1 cellular context compared by ENCODE assay signal in genomic region chr9:126516936-126517750, GRCh38.
TF ChIP-seq lines count a peak whose summit lies in the region.

No MANE protein-coding gene starts in this region.

TF ChIP-seq in SK-N-SH, 30 proteins besides CTCF, POLR2A, EP300 and RAD21 (continued from another document):
- TF ChIP-seq MEF2A (IDR thresholded peaks at IDR 0.05; ENCODE audit: borderline replicate concordance, low read depth) (no peak), RFX5 (IDR thresholded peaks at IDR 0.05; ENCODE audit: low read length) (no peak), RCOR1 (IDR thresholded peaks at IDR 0.05; ENCODE audit: low read length) (no peak), MXI1 (IDR thresholded peaks at IDR 0.05; ENCODE audit: low read depth, low read length) (no peak), FOSL2 (IDR thresholded peaks at IDR 0.05; ENCODE audit: borderline replicate concordance, low read depth) (peak; percentile 66), TAF1 (IDR thresholded peaks at IDR 0.05; ENCODE audit: borderline replicate concordance, low read depth, low read length) (peak; percentile 12; the same call in 1 of the 2 replicates), RXRA (IDR thresholded peaks at IDR 0.05; ENCODE audit: borderline replicate concordance, low read depth) (no peak), JUND (IDR thresholded peaks at IDR 0.05) (peak; percentile 45; the same call in 1 of the 2 replicates), SIN3A (IDR thresholded peaks at IDR 0.05; ENCODE audit: borderline replicate concordance, low read depth, low read length) (no peak)
- TF ChIP-seq, protein P1, sequence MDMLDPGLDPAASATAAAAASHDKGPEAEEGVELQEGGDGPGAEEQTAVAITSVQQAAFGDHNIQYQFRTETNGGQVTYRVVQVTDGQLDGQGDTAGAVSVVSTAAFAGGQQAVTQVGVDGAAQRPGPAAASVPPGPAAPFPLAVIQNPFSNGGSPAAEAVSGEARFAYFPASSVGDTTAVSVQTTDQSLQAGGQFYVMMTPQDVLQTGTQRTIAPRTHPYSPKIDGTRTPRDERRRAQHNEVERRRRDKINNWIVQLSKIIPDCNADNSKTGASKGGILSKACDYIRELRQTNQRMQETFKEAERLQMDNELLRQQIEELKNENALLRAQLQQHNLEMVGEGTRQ (IDR thresholded peaks at IDR 0.05; ENCODE audit: borderline replicate concordance, low read depth, low read length) = no peak
- TF ChIP-seq, protein P2, sequence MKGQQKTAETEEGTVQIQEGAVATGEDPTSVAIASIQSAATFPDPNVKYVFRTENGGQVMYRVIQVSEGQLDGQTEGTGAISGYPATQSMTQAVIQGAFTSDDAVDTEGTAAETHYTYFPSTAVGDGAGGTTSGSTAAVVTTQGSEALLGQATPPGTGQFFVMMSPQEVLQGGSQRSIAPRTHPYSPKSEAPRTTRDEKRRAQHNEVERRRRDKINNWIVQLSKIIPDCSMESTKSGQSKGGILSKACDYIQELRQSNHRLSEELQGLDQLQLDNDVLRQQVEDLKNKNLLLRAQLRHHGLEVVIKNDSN (IDR thresholded peaks at IDR 0.05; ENCODE audit: borderline replicate concordance, low read depth) = no peak
